In the genomic region with DNA sequence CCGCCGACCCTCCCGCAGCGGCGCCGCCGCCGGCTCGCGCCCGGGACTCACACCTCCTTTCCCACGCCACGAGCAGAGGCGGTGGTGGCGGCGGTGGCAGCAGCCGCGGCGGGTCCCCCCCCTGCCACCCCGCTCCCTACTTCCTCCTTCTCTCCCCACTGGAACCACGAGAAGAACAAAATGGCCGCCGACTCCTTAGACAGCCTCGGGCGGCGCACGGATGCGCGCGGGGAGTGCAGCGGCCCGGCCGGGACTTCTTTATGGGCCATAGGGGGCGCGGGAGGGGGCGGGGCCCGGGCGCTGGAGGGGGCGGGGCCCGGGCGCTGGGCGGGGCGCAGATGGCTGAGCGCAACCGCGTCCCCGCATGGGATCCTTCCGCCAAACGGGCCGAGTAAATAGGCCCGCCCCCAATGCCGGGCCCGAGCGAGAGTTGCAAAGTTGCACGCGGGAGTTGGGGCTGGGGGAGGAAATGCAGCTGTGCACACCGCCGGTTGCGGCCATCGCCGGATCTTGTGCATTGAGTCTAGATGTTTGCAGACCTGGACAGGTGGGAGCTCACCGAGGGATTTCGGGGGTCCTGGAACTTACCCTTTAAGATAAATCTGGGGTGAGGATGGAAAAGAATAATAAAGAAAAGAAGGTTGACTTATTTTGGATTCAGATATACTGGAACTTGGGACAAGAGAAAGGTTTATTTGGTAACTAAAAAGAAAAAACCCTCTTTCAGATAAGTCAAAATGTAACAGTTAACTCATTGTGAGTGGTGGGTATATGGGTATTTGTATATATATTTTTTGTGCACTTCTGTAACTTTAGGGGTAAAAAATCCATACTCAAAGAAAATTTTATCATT, we compare ENCODE assay signal across 8 cellular contexts. TPM values are rescaled to one million over a fixed set of nuclear protein-coding genes. Genes with fewer than 3 reads are reported as not detected.
DNase-seq lines count a peak whose midpoint lies in the region; ATAC-seq, FAIRE-seq and TF ChIP-seq lines count a peak whose summit lies in the region.

PPP1CC (minus strand) TSS at position 174 of the 853 bp plus-strand sequence. CDS start 184 bp downstream, outside the sequence.

- peak; percentile 76 for FAIRE-seq in endothelial cell of umbilical vein (lab: Jason Lieb, UNC)

- H3K4me1 ChIP-seq in OCI-LY3 (ENCODE audit: low read length) (peaks cover 32% of the 10 kb centered on the region), endothelial cell of umbilical vein (ENCODE audit: control insufficient read depth, extremely low read depth, insufficient read depth, low read length) (peaks cover 42% of the 10 kb centered on the region)

- peak within 1 kb of the TSS; percentile 84 for H3K4me3 ChIP-seq in OCI-LY3 (ENCODE audit: low read length)
- H3K4me3 ChIP-seq in endothelial cell of umbilical vein (replicated peaks in 1 of 3; ENCODE audit: insufficient read depth in 1 of 3, low read depth in 1 of 3, low read length in 3 of 3) = peak within 1 kb of the TSS; percentile 94 to 97 (median 94)

- DNase-seq in COR-L47 (lab: John Stamatoyannopoulos, UW) (peak; percentile 93), HuH-7.5 (ENCODE audit: low spot score) (peak; percentile 75), endothelial cell of umbilical vein (ENCODE audit: low read depth, low spot score) (peak; percentile 90), midbrain (lab: John Stamatoyannopoulos, UW) (peak; percentile 94)
- DNase-seq in activated CD8-positive, alpha-beta memory T cell treated with anti-CD3 and anti-CD28 coated beads, Interleukin-2, amount 50 U/mL, for 48 hours = peak; percentile 94
- peak; percentile 87 to 88 for DNase-seq in stimulated activated CD8-positive, alpha-beta memory T cell treated with anti-CD3 and anti-CD28 coated beads, Interleukin-15, amount 100 ng/mL, for 48 hours (ENCODE audit: low read depth in 2 of 2)

- CTCF ChIA-PET in endothelial cell of umbilical vein (lab: Charles Lee) = interaction anchor here (1.0 to 2.2 kb wide), 3 partner anchors 13 to 145 kb away, joined by 3 to 8 read pairs (median 4); no protein-coding TSS in a partner anchor

- H3K27me3 ChIP-seq in OCI-LY3 (ENCODE audit: low read depth, low read length) = no peaks in the 10 kb centered on the region
- H3K27me3 ChIP-seq in endothelial cell of umbilical vein (ENCODE audit: control insufficient read depth in 2 of 2, insufficient read depth in 2 of 2, low read length in 2 of 2) = no peaks in the 10 kb centered on the region

- TF ChIP-seq CTCF in OCI-LY3 (IDR thresholded peaks at IDR 0.05; ENCODE audit: low read depth, low read length) (no peak), endothelial cell of umbilical vein (IDR thresholded peaks at IDR 0.05; ENCODE audit: extremely low read depth in 1 of 2, insufficient read depth in 1 of 2, low read depth in 1 of 2, low read length in 2 of 2) (no peak)

- H3K36me3 ChIP-seq in OCI-LY3 (replicated peaks; ENCODE audit: low read depth, low read length) (peaks cover 23% of the 10 kb centered on the region), endothelial cell of umbilical vein (ENCODE audit: control insufficient read depth in 2 of 2, extremely low read depth in 1 of 2, insufficient read depth in 2 of 2, low read length in 2 of 2) (peaks cover 0 to 4% of the 10 kb centered on the region in 2 experiments)

- POLR2A ChIA-PET in endothelial cell of umbilical vein (lab: Charles Lee) = no interaction called here

- intact Hi-C loops in endothelial cell of umbilical vein (cut with micrococcal nuclease) = loop anchor here (1.0 to 5.0 kb wide), 7 partner anchors 45 to 291 kb away; partner anchors contain the start of genes ARPC3, FAM216A, GPN3 and RAD9B

- H3K4me2 ChIP-seq in OCI-LY3 (ENCODE audit: low read length) (peak within 1 kb of the TSS; percentile 95), endothelial cell of umbilical vein (ENCODE audit: insufficient read depth, low read length) (peak within 1 kb of the TSS; percentile 96)

- peak; percentile 74 for ATAC-seq in GM21515 (IDR thresholded peaks at IDR 0.05; ENCODE audit: unreplicated experiment)

- peaks cover 52% of the 10 kb centered on the region for H3K79me2 ChIP-seq in OCI-LY3 (ENCODE audit: low read length)
- H3K79me2 ChIP-seq in endothelial cell of umbilical vein (ENCODE audit: control insufficient read depth, insufficient read depth, low read length) = peaks cover 47% of the 10 kb centered on the region

- H3K9ac ChIP-seq in OCI-LY3 (ENCODE audit: low read length) (peak within 1 kb of the TSS; percentile 97), endothelial cell of umbilical vein (replicated peaks; ENCODE audit: extremely low read depth, insufficient read depth, low read length) (peak within 1 kb of the TSS; percentile 88)

- H4K20me1 ChIP-seq in OCI-LY3 (ENCODE audit: insufficient read depth, low read length) = peaks cover 42% of the 10 kb centered on the region
- peaks cover 12% of the 10 kb centered on the region for H4K20me1 ChIP-seq in endothelial cell of umbilical vein (replicated peaks; ENCODE audit: control insufficient read depth, extremely low read depth, insufficient read depth, low read length)

- H3K9me3 ChIP-seq in OCI-LY3 (ENCODE audit: insufficient read depth, low read length) (no peaks in the 10 kb centered on the region), endothelial cell of umbilical vein (replicated peaks; ENCODE audit: control insufficient read depth, insufficient read depth, low read length) (no peaks in the 10 kb centered on the region)

- peak within 1 kb of the TSS; percentile 75 for H3K27ac ChIP-seq in OCI-LY3 (ENCODE audit: low read length)
- peak within 1 kb of the TSS; percentile 78 for H3K27ac ChIP-seq in endothelial cell of umbilical vein (ENCODE audit: insufficient read depth, low read depth, low read length)

- dilution Hi-C loops in endothelial cell of umbilical vein (cut with MboI; ENCODE audit: extremely low pct_ligation_motif_present, low sequenced_read_pairs) = no loop called here

- no TSS peak for BruUV-seq in endothelial cell of umbilical vein (replicated peaks; lab: Mats Ljungman, UMichigan)

- TF ChIP-seq POLR2A in endothelial cell of umbilical vein (IDR thresholded peaks at IDR 0.05; ENCODE audit: low read depth, low read length) = peak; percentile 80

- no peaks in the 10 kb centered on the region for H3K9me1 ChIP-seq in endothelial cell of umbilical vein (replicated peaks; ENCODE audit: control insufficient read depth, extremely low read depth, insufficient read depth, low read length)

- H2AFZ ChIP-seq in OCI-LY3 (ENCODE audit: low read depth, low read length) = peak within 1 kb of the TSS; percentile 96
- peak within 1 kb of the TSS; percentile 93 for H2AFZ ChIP-seq in endothelial cell of umbilical vein (ENCODE audit: low read depth, low read length)

TF ChIP-seq in endothelial cell of umbilical vein, 7 proteins besides CTCF, POLR2A, EP300 and RAD21:
- no peak for TF ChIP-seq MYC (IDR thresholded peaks at IDR 0.05; ENCODE audit: low read depth, low read length)
- TF ChIP-seq POLR2AphosphoS5 (IDR thresholded peaks at IDR 0.05; ENCODE audit: insufficient read depth, low read depth, low read length) = peak; percentile 75
- TF ChIP-seq FOS (IDR thresholded peaks at IDR 0.05; ENCODE audit: borderline replicate concordance, insufficient read depth, low read length) = no peak

RNA-seq across cellular contexts. Expression of gene PPP1CC, which starts in this region (rescaled TPM):
- total RNA-seq in endothelial cell of umbilical vein = 139 and 140 TPM in 2 replicates
- polyA plus RNA-seq in endothelial cell of umbilical vein = 56.5 and 67.1 TPM in 2 replicates
- 79.6 and 84.6 TPM in 2 replicates for polyA plus RNA-seq in endothelial cell of umbilical vein (2011; cell fraction: cytosol; rRNA removed)
- polyA plus RNA-seq in endothelial cell of umbilical vein (2011; cell fraction: nucleus; rRNA removed) = 59.2 and 87.2 TPM in 2 replicates
- 128 and 181 TPM in 2 replicates for polyA plus RNA-seq in endothelial cell of umbilical vein (2012)
- polyA minus RNA-seq in endothelial cell of umbilical vein = 71.6 and 73.4 TPM in 2 replicates
- 66.3 TPM for polyA minus RNA-seq in endothelial cell of umbilical vein (2011; cell fraction: cytosol; rRNA and poly(A)+ RNA removed)
- 48.6 and 79.9 TPM in 2 replicates for polyA minus RNA-seq in endothelial cell of umbilical vein (2011; cell fraction: nucleus; rRNA and poly(A)+ RNA removed)

Comparison
In these comparisons a context has a peak if more than half of its experiments do, and no peak if none do; other contexts are left out.
1. Peak in every context shown above with its lines: DNase-seq, ATAC-seq, H3K4me3 ChIP-seq and H3K27ac ChIP-seq.